Comparison of ENCODE assay signal across 8 cellular contexts in the genomic region with DNA sequence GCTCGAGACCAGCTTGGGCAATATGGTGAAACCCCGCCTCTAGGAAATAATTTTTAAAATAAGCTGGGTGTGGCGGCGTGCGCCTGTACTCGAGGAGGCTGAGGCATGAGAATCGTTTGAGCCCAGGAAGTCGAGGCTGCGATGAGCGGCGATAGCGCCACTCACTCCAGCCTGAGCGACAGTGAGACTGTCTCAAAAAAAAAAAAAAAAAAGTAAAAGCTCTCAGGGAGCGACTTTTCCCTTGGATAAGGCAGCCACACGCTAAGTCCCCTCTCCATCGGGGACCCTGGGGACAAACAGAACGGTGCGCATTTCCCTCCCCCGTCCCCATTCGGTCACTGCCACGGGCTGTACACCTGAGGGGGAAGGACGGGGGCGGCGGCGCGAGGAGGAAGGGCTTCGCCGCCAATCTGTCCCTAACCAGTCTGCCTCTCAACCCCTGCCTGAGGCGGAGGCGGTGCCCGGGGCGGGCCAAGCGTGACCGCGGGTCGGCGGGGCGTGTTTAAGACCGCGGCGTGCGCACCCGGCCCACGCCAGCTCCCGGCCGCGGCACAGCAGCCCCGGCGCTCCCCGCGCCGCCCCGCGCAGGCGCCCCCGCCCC. TPM values are rescaled to one million over a fixed set of nuclear protein-coding genes. Genes with fewer than 3 reads are reported as not detected.
DNase-seq lines count a peak whose midpoint lies in the region; ATAC-seq and TF ChIP-seq lines count a peak whose summit lies in the region.

A gene (plus strand): TSS at position 531 of the 601 bp plus-strand sequence. CDS start 107 bp downstream, outside the sequence.

- H3K4me3 ChIP-seq in left ventricle myocardium inferior (peak within 1 kb of the TSS; percentile 87), psoas muscle (peak within 1 kb of the TSS; percentile 82), aorta (ENCODE audit: low read length in 2 of 2) (peak within 1 kb of the TSS; percentile 43 to 79)

- intact Hi-C loops in left ventricle myocardium inferior (cut with micrococcal nuclease) (no loop called here), psoas muscle (cut with DNase I) (loop anchor here (2.0 kb wide), 2 partner anchors 41 to 85 kb away; no protein-coding TSS in a partner anchor), aorta (cut with DNase I) (loop anchor here in 1 of 2 donors (2.0 to 5.0 kb wide), 2 partner anchors 21 to 84 kb away; no protein-coding TSS in a partner anchor)

- 9 to 15% (median 12%) methylated on average over 50 to 56 of the region's 56 CpGs for WGBS in psoas muscle, 3 donors
- 7 to 16% methylated on average over 42 to 56 of the region's 56 CpGs for WGBS in aorta, 2 donors

- no peak for TF ChIP-seq CTCF in left ventricle myocardium inferior (IDR thresholded peaks at IDR 0.05; ENCODE audit: borderline replicate concordance)
- TF ChIP-seq CTCF in psoas muscle (IDR thresholded peaks at IDR 0.05) = no peak

- H3K27ac ChIP-seq in left ventricle myocardium inferior (replicated peaks) (peak within 1 kb of the TSS; percentile 92), psoas muscle (peak within 1 kb of the TSS; percentile 93), aorta (ENCODE audit: low read depth in 1 of 2, low read length in 2 of 2) (peak within 1 kb of the TSS; percentile 31 to 89)

- DNase-seq in AG20443 (ENCODE audit: low spot score) (peak; percentile 93), GM19240 (ENCODE audit: insufficient read length, low spot score) (peak; percentile 75), T follicular helper cell (ENCODE audit: low read depth) (peak; percentile 46), amniotic epithelial cell (ENCODE audit: low read depth) (peak; percentile 28), left ventricle myocardium inferior (peak; percentile 86), psoas muscle (peak; percentile 86 to 91), aorta (peak; percentile 91 to 95)

- H3K27me3 ChIP-seq in left ventricle myocardium inferior (ENCODE audit: low read depth) = no peaks in the 10 kb centered on the region
- no peaks in the 10 kb centered on the region for H3K27me3 ChIP-seq in psoas muscle (ENCODE audit: insufficient read depth in 3 of 3, low read length in 2 of 3)
- H3K27me3 ChIP-seq in aorta (ENCODE audit: control insufficient read depth in 1 of 2, insufficient read depth in 2 of 2, low read length in 1 of 2) = no peaks in the 10 kb centered on the region

- peaks cover 70% of the 10 kb centered on the region for H3K4me1 ChIP-seq in left ventricle myocardium inferior
- H3K4me1 ChIP-seq in psoas muscle = peaks cover 49% of the 10 kb centered on the region
- H3K4me1 ChIP-seq in aorta (ENCODE audit: control insufficient read depth in 1 of 2, insufficient read depth in 2 of 2, low read length in 2 of 2) = peaks cover 0 to 4% of the 10 kb centered on the region in 2 donors

- H3K36me3 ChIP-seq in left ventricle myocardium inferior (no peaks in the 10 kb centered on the region), psoas muscle (ENCODE audit: insufficient read depth in 1 of 2, low read depth in 1 of 2) (no peaks in the 10 kb centered on the region), aorta (ENCODE audit: control insufficient read depth in 1 of 2, insufficient read depth in 2 of 2, low read length in 1 of 2) (no peaks in the 10 kb centered on the region)

- ATAC-seq in HG03565 (IDR thresholded peaks at IDR 0.05; ENCODE audit: unreplicated experiment) (peak; percentile 62), psoas muscle (peak; percentile 57 to 71 (median 61)), aorta (ENCODE audit: low FRiP score) (peak; percentile 86)

- no peaks in the 10 kb centered on the region for H3K9me3 ChIP-seq in left ventricle myocardium inferior (replicated peaks)
- no peaks in the 10 kb centered on the region for H3K9me3 ChIP-seq in psoas muscle
- H3K9me3 ChIP-seq in aorta (ENCODE audit: control insufficient read depth, low read length) = no peaks in the 10 kb centered on the region

RNA-seq across cellular contexts. Expression of the gene that starts here (rescaled TPM):
- total RNA-seq in left ventricle myocardium inferior = 126 TPM
- 100 to 1,000 TPM; 139 to 265 (median 189) TPM for total RNA-seq in psoas muscle
- polyA plus RNA-seq in psoas muscle = 100 to 1,000 TPM in 2 of 3 donors, 10 to 100 TPM in 1; 26.6 to 286 (median 235) TPM
- 10 to 100 TPM; 17.3 to 23.8 TPM for total RNA-seq in aorta
- polyA plus RNA-seq in aorta = 10 to 100 TPM; 33.3 to 34.5 TPM

Comparison
In these comparisons a context has a peak if more than half of its experiments do, and no peak if none do; other contexts are left out.
1. Peak in every context shown above with its lines: DNase-seq, ATAC-seq, H3K4me3 ChIP-seq and H3K27ac ChIP-seq.
2. DNase-seq: peak in every context shown above with its lines; median percentile 93 in AG20443; 93 in aorta; 88 in psoas muscle; 86 in left ventricle myocardium inferior; 75 in GM19240; 46 in T follicular helper cell; 28 in amniotic epithelial cell.